Comparison of ENCODE assay signal across 18 cellular contexts in the genomic region with DNA sequence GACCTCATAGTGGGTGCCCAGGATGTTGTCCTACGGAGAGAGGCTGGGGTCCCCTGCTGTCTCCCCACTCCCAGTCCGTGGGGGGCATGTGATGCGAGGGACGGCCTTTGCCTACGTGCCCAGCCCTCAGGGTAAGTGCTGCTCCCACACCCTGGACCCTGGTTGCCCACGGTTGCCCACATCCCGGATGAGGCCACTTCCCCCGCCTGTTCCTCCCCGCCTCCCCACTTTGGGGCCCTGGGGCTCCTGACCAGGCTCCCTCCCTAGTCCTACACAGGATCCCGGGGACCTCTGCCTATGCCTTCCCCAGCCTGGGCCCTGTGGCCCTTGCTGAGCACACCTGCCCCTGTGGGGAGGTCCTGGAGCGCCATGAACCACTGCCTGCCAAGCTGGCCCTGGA. TPM values are rescaled to one million over a fixed set of nuclear protein-coding genes. Genes with fewer than 3 reads are reported as not detected.
DNase-seq lines count a peak whose midpoint lies in the region; ATAC-seq and TF ChIP-seq lines count a peak whose summit lies in the region.
"Had no signal": no experiment of that assay in that cellular context is flagged by ENCODE, and none has a peak within 500 bp of the region (broad histone marks: within the 10 kb centered on the region; RNA-seq: fewer than 3 reads in every experiment).

No MANE protein-coding gene starts in this region.

- CTCF ChIA-PET in CD8-positive, alpha-beta memory T cell (lab: Charles Lee): interaction anchor here (1.8 to 16.1 kb wide), 5 partner anchors 12 to 76 kb away, joined by 5 to 291 read pairs (median 50); a partner anchor contains a TSS
- CTCF ChIA-PET in PC-3 (lab: Charles Lee): no interaction called here

- no peak overlapping the region for H2AFZ ChIP-seq in PC-3 (ENCODE audit: low read length)

- H3K4me2 ChIP-seq in BLaER1 (peak overlapping the region; percentile 76), PC-3 (ENCODE audit: low read length) (no peak overlapping the region)

- BruUV-seq in PC-3 (replicated peaks; lab: Mats Ljungman, UMichigan): no TSS peak

- TF ChIP-seq CTCF in PC-3 (conservative IDR thresholded peaks at IDR 0.05; ENCODE audit: low read depth, low read length): no peak

- H3K27me3 ChIP-seq in BLaER1 (no peaks in the 10 kb centered on the region), PC-3 (ENCODE audit: low read length) (no peaks in the 10 kb centered on the region)
- H3K27me3 ChIP-seq in CD8-positive, alpha-beta memory T cell (ENCODE audit: insufficient read depth, low read length, poor library complexity, severe bottlenecking): no peaks in the 10 kb centered on the region

- peaks cover 33 to 48% (median 36%) of the 10 kb centered on the region in 3 donors for H3K4me1 Mint-ChIP-seq in CD8-positive, alpha-beta memory T cell
- peaks cover 48% of the 10 kb centered on the region for H3K4me1 Mint-ChIP-seq in central memory CD8-positive, alpha-beta T cell
- H3K4me1 Mint-ChIP-seq in natural killer cell treated with Interleukin-12 subunit alpha and Interleukin-12 subunit beta and Interleukin-15 and Interleukin-18, amount 100 ng/mL, for 72 hours (ENCODE audit: low read depth in 2 of 2): peaks cover 32 to 34% of the 10 kb centered on the region in 2 donors

- no peaks in the 10 kb centered on the region for H3F3A ChIP-seq in PC-3 (ENCODE audit: low read length, unreplicated experiment)

- peaks cover 0 to 2% (median 0%) of the 10 kb centered on the region in 3 donors for H3K36me3 Mint-ChIP-seq in CD8-positive, alpha-beta memory T cell
- no peaks in the 10 kb centered on the region for H3K36me3 Mint-ChIP-seq in central memory CD8-positive, alpha-beta T cell (ENCODE audit: insufficient read depth)
- H3K36me3 Mint-ChIP-seq in natural killer cell treated with Interleukin-12 subunit alpha and Interleukin-12 subunit beta and Interleukin-15 and Interleukin-18, amount 100 ng/mL, for 72 hours: no peaks in the 10 kb centered on the region

- intact Hi-C loops in PC-3 (cut with micrococcal nuclease): no loop called here

- H3K27ac ChIP-seq in BLaER1: no peak overlapping the region
- no peak overlapping the region for H3K27ac ChIP-seq in CD8-positive, alpha-beta memory T cell (ENCODE audit: low read depth, low read length)
- no peak overlapping the region for H3K27ac ChIP-seq in PC-3 (ENCODE audit: low read length)
- H3K27ac ChIP-seq: C4-2B had no signal

- H3K4me3 Mint-ChIP-seq in CD8-positive, alpha-beta memory T cell: peak overlapping the region in 2 of 7 donors; percentile 39 to 58
- H3K4me3 Mint-ChIP-seq in central memory CD8-positive, alpha-beta T cell: peak overlapping the region; percentile 4
- peak overlapping the region; percentile 26 for H3K4me3 Mint-ChIP-seq in natural killer cell treated with Interleukin-12 subunit alpha and Interleukin-12 subunit beta and Interleukin-15 and Interleukin-18, amount 100 ng/mL, for 72 hours

- no peaks in the 10 kb centered on the region for H3K9me2 ChIP-seq in PC-3 (replicated peaks; ENCODE audit: low read length)

- no peaks in the 10 kb centered on the region for H3K79me2 ChIP-seq in PC-3 (ENCODE audit: low read length)

- H3K36me3 ChIP-seq in BLaER1 (no peaks in the 10 kb centered on the region), PC-3 (ENCODE audit: low read depth, low read length) (no peaks in the 10 kb centered on the region)
- H3K36me3 ChIP-seq in CD8-positive, alpha-beta memory T cell (ENCODE audit: insufficient read depth, low read length): no peaks in the 10 kb centered on the region

- H4K20me1 ChIP-seq in BLaER1: no peaks in the 10 kb centered on the region
- H4K20me1 ChIP-seq in PC-3 (ENCODE audit: low read length): no peaks in the 10 kb centered on the region

- POLR2A ChIA-PET in CD8-positive, alpha-beta memory T cell (lab: Charles Lee): no interaction called here
- POLR2A ChIA-PET in PC-3 (lab: Charles Lee; ENCODE audit: unreplicated experiment): no interaction called here

- H3K4me1 ChIP-seq in BLaER1: peaks cover 84% of the 10 kb centered on the region
- peaks cover 49% of the 10 kb centered on the region for H3K4me1 ChIP-seq in CD8-positive, alpha-beta memory T cell (ENCODE audit: insufficient read depth, low read length)
- peaks cover 26% of the 10 kb centered on the region for H3K4me1 ChIP-seq in PC-3 (ENCODE audit: insufficient read depth, low read length)

- H3K9me3 Mint-ChIP-seq in CD8-positive, alpha-beta memory T cell: no peaks in the 10 kb centered on the region
- H3K9me3 Mint-ChIP-seq in central memory CD8-positive, alpha-beta T cell: no peaks in the 10 kb centered on the region
- H3K9me3 Mint-ChIP-seq in natural killer cell treated with Interleukin-12 subunit alpha and Interleukin-12 subunit beta and Interleukin-15 and Interleukin-18, amount 100 ng/mL, for 72 hours: no peaks in the 10 kb centered on the region

- H3K4me3 ChIP-seq in BLaER1 (no peak overlapping the region), PC-3 (ENCODE audit: low read length) (no peak overlapping the region)
- H3K4me3 ChIP-seq in CD8-positive, alpha-beta memory T cell (ENCODE audit: low read length): no peak overlapping the region
- H3K4me3 ChIP-seq: GM12878 had no signal

- H3K9ac ChIP-seq in BLaER1 (no peak overlapping the region), PC-3 (ENCODE audit: low read length) (no peak overlapping the region)

- no peak for DNase-seq in CD8-positive, alpha-beta memory T cell
- no peak for DNase-seq in central memory CD8-positive, alpha-beta T cell (ENCODE audit: low spot score in 2 of 2)
- no peak for DNase-seq in natural killer cell treated with Interleukin-12 subunit alpha and Interleukin-12 subunit beta and Interleukin-15 and Interleukin-18, amount 100 ng/mL, for 72 hours (ENCODE audit: low spot score)
- no peak for DNase-seq in PC-3
- no peak for DNase-seq in hippocampal formation (lab: John Stamatoyannopoulos, UW)
- no peak for DNase-seq in Kasumi-1 (lab: John Stamatoyannopoulos, UW)
- DNase-seq: ACHN, DMS 273 treated with DMSO at 0.1 percent for 48 hours, HCEC 1CT, IMR-90 had no signal

- H3K27ac Mint-ChIP-seq in CD8-positive, alpha-beta memory T cell: peak overlapping the region in 5 of 8 donors; percentile 26 to 72 (median 50)
- no peak overlapping the region for H3K27ac Mint-ChIP-seq in central memory CD8-positive, alpha-beta T cell (ENCODE audit: low read depth)
- no peak overlapping the region for H3K27ac Mint-ChIP-seq in natural killer cell treated with Interleukin-12 subunit alpha and Interleukin-12 subunit beta and Interleukin-15 and Interleukin-18, amount 100 ng/mL, for 72 hours

- H3K9me3 ChIP-seq in BLaER1 (no peaks in the 10 kb centered on the region), PC-3 (ENCODE audit: low read length) (no peaks in the 10 kb centered on the region)
- H3K9me3 ChIP-seq in CD8-positive, alpha-beta memory T cell (ENCODE audit: low read length): no peaks in the 10 kb centered on the region

- H3K27me3 Mint-ChIP-seq in CD8-positive, alpha-beta memory T cell: peaks cover 0 to 2% of the 10 kb centered on the region in 2 donors
- H3K27me3 Mint-ChIP-seq in central memory CD8-positive, alpha-beta T cell: no peaks in the 10 kb centered on the region
- H3K27me3 Mint-ChIP-seq in natural killer cell treated with Interleukin-12 subunit alpha and Interleukin-12 subunit beta and Interleukin-15 and Interleukin-18, amount 100 ng/mL, for 72 hours: peaks cover 0 to 5% of the 10 kb centered on the region in 2 donors

- ATAC-seq in central memory CD8-positive, alpha-beta T cell (replicated peaks; ENCODE audit: extremely low read depth, poor library complexity, severe bottlenecking): no peak
- no peak for ATAC-seq in natural killer cell treated with Interleukin-12 subunit alpha and Interleukin-12 subunit beta and Interleukin-15 and Interleukin-18, amount 100 ng/mL, for 72 hours
- ATAC-seq in PC-3 (no peak), HG02973 (IDR thresholded peaks at IDR 0.05; ENCODE audit: unreplicated experiment) (no peak)
- ATAC-seq: GM12878 had no signal

RNA-seq across cellular contexts. Expression of a gene that starts 1.5 kb away (rescaled TPM):
- under 1 TPM in 1 of 2 experiments, not detected in 1; 0.09 TPM for total RNA-seq in CD8-positive, alpha-beta memory T cell
- polyA plus RNA-seq in CD8-positive, alpha-beta memory T cell: 0.17 TPM
- not detected for total RNA-seq in natural killer cell treated with Interleukin-12 subunit alpha and Interleukin-12 subunit beta and Interleukin-15 and Interleukin-18, amount 100 ng/mL, for 72 hours
- 0.07 and 0.12 TPM in 2 replicates for total RNA-seq in PC-3 (2014; rRNA removed)
- total RNA-seq: Daoy, H4, HT-29, IMR-90 had no signal
- polyA plus RNA-seq: IMR-90 had no signal

RNA-seq across cellular contexts. Expression of a gene that starts 14.7 kb away (rescaled TPM):
- not detected for total RNA-seq in CD8-positive, alpha-beta memory T cell
- polyA plus RNA-seq in CD8-positive, alpha-beta memory T cell: not detected
- not detected for total RNA-seq in natural killer cell treated with Interleukin-12 subunit alpha and Interleukin-12 subunit beta and Interleukin-15 and Interleukin-18, amount 100 ng/mL, for 72 hours
- total RNA-seq in PC-3 (2014; rRNA removed): not detected in 2 replicates
- total RNA-seq: A172, Daoy, GM12878, H4, HT-29, IMR-90 had no signal
- polyA plus RNA-seq: GM12878, IMR-90 had no signal

RNA-seq across cellular contexts. Expression of a gene that starts 23.6 kb away (rescaled TPM):
- 10 to 100 TPM in 1 of 2 experiments, 1 to 10 TPM in 1; 9.2 to 10.3 TPM for total RNA-seq in CD8-positive, alpha-beta memory T cell
- 1.9 TPM for polyA plus RNA-seq in CD8-positive, alpha-beta memory T cell
- total RNA-seq in natural killer cell treated with Interleukin-12 subunit alpha and Interleukin-12 subunit beta and Interleukin-15 and Interleukin-18, amount 100 ng/mL, for 72 hours: under 1 TPM in 1 of 2 donors, not detected in 1; 0.45 TPM
- total RNA-seq in PC-3 (2014; rRNA removed): 31.0 and 36.8 TPM in 2 replicates

RNA-seq across cellular contexts. Expression of a gene that starts 28.0 kb away (rescaled TPM):
- 10 to 100 TPM; 60.5 to 61.9 TPM for total RNA-seq in CD8-positive, alpha-beta memory T cell
- polyA plus RNA-seq in CD8-positive, alpha-beta memory T cell: 83.5 TPM
- 10 to 100 TPM; 26.5 to 45.4 TPM for total RNA-seq in natural killer cell treated with Interleukin-12 subunit alpha and Interleukin-12 subunit beta and Interleukin-15 and Interleukin-18, amount 100 ng/mL, for 72 hours
- 32.3 TPM in 2 replicates for total RNA-seq in PC-3 (2014; rRNA removed)

RNA-seq across cellular contexts. Expression of a gene that starts 34.3 kb away (rescaled TPM):
- 100 to 1,000 TPM; 112 to 126 TPM for total RNA-seq in CD8-positive, alpha-beta memory T cell
- 276 TPM for polyA plus RNA-seq in CD8-positive, alpha-beta memory T cell
- 100 to 1,000 TPM; 136 to 150 TPM for total RNA-seq in natural killer cell treated with Interleukin-12 subunit alpha and Interleukin-12 subunit beta and Interleukin-15 and Interleukin-18, amount 100 ng/mL, for 72 hours
- 310 and 369 TPM in 2 replicates for total RNA-seq in PC-3 (2014; rRNA removed)

Comparison
In these comparisons a context has a peak if more than half of its experiments do, and no peak if none do; other contexts are left out.
1. H3K27ac Mint-ChIP-seq: peak in CD8-positive, alpha-beta memory T cell (5 of 8); none in central memory CD8-positive, alpha-beta T cell (single experiment) and natural killer cell treated with Interleukin-12 subunit alpha and Interleukin-12 subunit beta and Interleukin-15 and Interleukin-18, amount 100 ng/mL, for 72 hours (0 of 2).
2. RNA of a gene that starts 23.6 kb away (total RNA-seq): 31.0 to 36.8 TPM in PC-3 and 9.2 to 10.3 TPM in CD8-positive, alpha-beta memory T cell; 0.45 TPM in natural killer cell treated with Interleukin-12 subunit alpha and Interleukin-12 subunit beta and Interleukin-15 and Interleukin-18, amount 100 ng/mL, for 72 hours; every median in the first group is over 4 times any median in the second.